ENCODE assay signal across 8 cellular contexts in the genomic region with DNA sequence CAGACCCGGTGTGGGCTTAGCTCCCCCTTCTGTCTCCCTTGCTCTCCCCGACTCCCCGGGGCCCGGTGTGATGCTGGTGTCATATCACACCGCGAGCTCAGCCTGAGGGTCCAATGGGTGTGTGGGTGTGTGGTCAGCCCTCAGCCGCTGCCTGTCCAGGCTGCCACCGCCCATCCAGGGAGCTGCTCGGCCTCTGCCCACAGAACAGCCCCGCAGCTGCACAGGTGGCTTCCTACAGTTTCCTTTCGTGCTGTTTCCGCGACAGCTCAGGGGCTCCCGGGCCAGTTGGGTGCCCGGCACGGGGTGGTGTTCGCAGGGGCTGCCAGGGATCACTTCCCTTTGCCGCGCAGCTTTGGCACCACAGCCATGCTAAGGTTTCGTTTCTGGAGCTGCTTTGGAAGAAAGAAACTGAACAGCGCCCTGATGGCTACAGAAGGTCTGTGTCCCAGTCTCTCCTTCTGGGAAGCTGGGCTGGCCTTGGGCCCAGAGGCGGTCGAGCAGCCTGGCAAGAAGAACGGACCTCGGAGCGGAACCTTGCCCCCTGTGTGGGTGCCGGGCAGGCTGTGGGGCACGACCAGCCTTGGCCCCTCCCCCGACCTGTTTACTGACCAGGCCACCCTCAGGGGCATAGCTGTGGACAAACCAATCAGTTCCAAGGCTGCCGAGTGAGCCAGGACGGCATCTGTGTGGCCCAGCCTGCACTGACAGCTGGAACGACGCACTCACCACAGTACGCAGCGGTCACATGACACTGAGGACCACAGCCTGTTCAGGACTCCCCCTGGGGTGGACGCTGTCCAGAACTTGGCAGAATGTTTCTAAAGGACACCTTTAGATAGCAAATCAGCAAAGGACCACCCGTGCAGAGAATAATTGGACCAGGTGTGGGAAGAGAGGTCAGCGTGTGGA. TPM values are rescaled to one million over a fixed set of nuclear protein-coding genes. Genes with fewer than 3 reads are reported as not detected.
DNase-seq lines count a peak whose midpoint lies in the region; ATAC-seq, FAIRE-seq and TF ChIP-seq lines count a peak whose summit lies in the region.

No MANE protein-coding gene starts in this region.

- no peak for DNase-seq in activated T-cell treated with anti-CD3 and anti-CD28 coated beads, Interleukin-2, amount 50 U/mL, for 4 hours
- DNase-seq in right cardiac atrium (peak; percentile 76 to 87 (median 87)), small intestine (no peak), HUDEP-2 (lab: John Stamatoyannopoulos, UW; ENCODE audit: unreplicated experiment in 76 of 76) (no peak)

- WGBS in right cardiac atrium, result 32% methylated on average over 38 of the region's 38 CpGs
- 47 to 49% (median 48%) methylated on average over 33 to 38 of the region's 38 CpGs for WGBS in small intestine, 3 donors

- no peak for ATAC-seq in activated T-cell treated with anti-CD3 and anti-CD28 coated beads, Interleukin-2, amount 50 U/mL, for 4 hours
- ATAC-seq in right cardiac atrium (peak in 1 of 2 donors; percentile 1), GM18907 (IDR thresholded peaks at IDR 0.05; ENCODE audit: unreplicated experiment) (no peak), HG02759 (IDR thresholded peaks at IDR 0.05; ENCODE audit: unreplicated experiment) (no peak), GM19035 (IDR thresholded peaks at IDR 0.05; ENCODE audit: unreplicated experiment) (no peak)

- peaks cover 16% of the 10 kb centered on the region for H3K36me3 Mint-ChIP-seq in activated T-cell treated with anti-CD3 and anti-CD28 coated beads, Interleukin-2, amount 50 U/mL, for 4 hours (ENCODE audit: insufficient read depth)

- intact Hi-C loops in right cardiac atrium (cut with DNase I), result no loop called here

- no peaks in the 10 kb centered on the region for H3K9me3 ChIP-seq in right cardiac atrium (ENCODE audit: control insufficient read depth, low read length)
- no peaks in the 10 kb centered on the region for H3K9me3 ChIP-seq in small intestine (ENCODE audit: control insufficient read depth, low read depth)

- H3K4me3 Mint-ChIP-seq in activated T-cell treated with anti-CD3 and anti-CD28 coated beads, Interleukin-2, amount 50 U/mL, for 4 hours, result peak overlapping the region; percentile 45

- FAIRE-seq in small intestine (lab: Jason Lieb, UNC), result no peak

- H3K4me1 ChIP-seq in right cardiac atrium (ENCODE audit: control insufficient read depth, insufficient read depth, low read length), result peaks cover 18% of the 10 kb centered on the region
- peaks cover 5 to 8% of the 10 kb centered on the region in 2 donors for H3K4me1 ChIP-seq in small intestine (ENCODE audit: control insufficient read depth in 2 of 2, insufficient read depth in 1 of 2, low read depth in 1 of 2, low read length in 1 of 2)

- H3K27ac ChIP-seq in right cardiac atrium (ENCODE audit: low read length) (peak overlapping the region; percentile 55), small intestine (ENCODE audit: low read depth in 1 of 2, low read length in 1 of 2) (peak overlapping the region; percentile 72 to 87)

- H3K27me3 Mint-ChIP-seq in activated T-cell treated with anti-CD3 and anti-CD28 coated beads, Interleukin-2, amount 50 U/mL, for 4 hours (ENCODE audit: low read depth), result no peaks in the 10 kb centered on the region

- peak; percentile 16 for TF ChIP-seq POLR2A in GM19193 (IDR thresholded peaks at IDR 0.05; ENCODE audit: extremely low read depth, insufficient read depth, insufficient read length)

- peaks cover 14 to 15% of the 10 kb centered on the region in 2 donors for H3K36me3 ChIP-seq in small intestine (ENCODE audit: control insufficient read depth in 2 of 2, insufficient read depth in 2 of 2, low read length in 2 of 2)

- H3K4me1 Mint-ChIP-seq in activated T-cell treated with anti-CD3 and anti-CD28 coated beads, Interleukin-2, amount 50 U/mL, for 4 hours (ENCODE audit: low read depth), result peaks cover 42% of the 10 kb centered on the region

- no peaks in the 10 kb centered on the region for H3K9me3 Mint-ChIP-seq in activated T-cell treated with anti-CD3 and anti-CD28 coated beads, Interleukin-2, amount 50 U/mL, for 4 hours

- H3K4me3 ChIP-seq in right cardiac atrium (ENCODE audit: low read length) (no peak overlapping the region), small intestine (ENCODE audit: low read depth in 1 of 2, low read length in 2 of 2) (no peak overlapping the region)

- H3K27me3 ChIP-seq in right cardiac atrium (ENCODE audit: control insufficient read depth, insufficient read depth), result no peaks in the 10 kb centered on the region
- no peaks in the 10 kb centered on the region for H3K27me3 ChIP-seq in small intestine (ENCODE audit: control insufficient read depth in 2 of 2, insufficient read depth in 2 of 2, low read length in 2 of 2)

RNA-seq across cellular contexts. Expression of a gene that starts 7.0 kb away (rescaled TPM):
- 100 to 1,000 TPM; 426 to 498 (median 461) TPM for total RNA-seq in activated T-cell treated with anti-CD3 and anti-CD28 coated beads, Interleukin-2, amount 50 U/mL, for 4 hours
- total RNA-seq in right cardiac atrium, result 10 to 100 TPM; 39.9 to 55.8 (median 49.9) TPM
- polyA plus RNA-seq in right cardiac atrium, result 39.0 TPM
- polyA plus RNA-seq in small intestine, result 10 to 100 TPM; 35.7 to 72.2 (median 49.4) TPM

RNA-seq across cellular contexts. Expression of a gene that starts 45.0 kb away (rescaled TPM):
- under 1 TPM; 0.08 to 0.24 (median 0.13) TPM for total RNA-seq in activated T-cell treated with anti-CD3 and anti-CD28 coated beads, Interleukin-2, amount 50 U/mL, for 4 hours
- under 1 TPM in 1 of 4 donors, not detected in 3; 0.06 TPM for total RNA-seq in right cardiac atrium
- polyA plus RNA-seq in right cardiac atrium (not detected), small intestine (under 1 TPM in 2 of 3 donors, not detected in 1; 0.27 to 0.49 TPM)

RNA-seq across cellular contexts. Expression of a gene that starts 49.2 kb away (rescaled TPM):
- total RNA-seq in activated T-cell treated with anti-CD3 and anti-CD28 coated beads, Interleukin-2, amount 50 U/mL, for 4 hours, result 10 to 100 TPM; 62.8 to 71.2 (median 64.2) TPM
- 10 to 100 TPM; 22.1 to 40.0 (median 26.8) TPM for total RNA-seq in right cardiac atrium
- polyA plus RNA-seq in right cardiac atrium (21.8 TPM), small intestine (100 to 1,000 TPM in 1 of 3 donors, 10 to 100 TPM in 2; 11.9 to 107 (median 20.8) TPM)

RNA-seq across cellular contexts. Expression of a gene that starts 49.3 kb away (rescaled TPM):
- 10 to 100 TPM; 13.5 to 18.6 (median 14.6) TPM for total RNA-seq in activated T-cell treated with anti-CD3 and anti-CD28 coated beads, Interleukin-2, amount 50 U/mL, for 4 hours
- total RNA-seq in right cardiac atrium, result 10 to 100 TPM; 13.2 to 19.7 (median 17.4) TPM
- polyA plus RNA-seq in right cardiac atrium (13.0 TPM), small intestine (10 to 100 TPM in 1 of 3 donors, 1 to 10 TPM in 2; 9.4 to 15.2 (median 9.5) TPM)

Comparison
In these comparisons a context has a peak if more than half of its experiments do, and no peak if none do; other contexts are left out.
1. DNase-seq: peak in right cardiac atrium (3 of 3); none in activated T-cell treated with anti-CD3 and anti-CD28 coated beads, Interleukin-2, amount 50 U/mL, for 4 hours (single experiment), small intestine (single experiment) and HUDEP-2 (0 of 76).
2. RNA of a gene that starts 7.0 kb away (total RNA-seq): 426 to 498 TPM in activated T-cell treated with anti-CD3 and anti-CD28 coated beads, Interleukin-2, amount 50 U/mL, for 4 hours; 39.9 to 55.8 TPM in right cardiac atrium; every median in the first group is over 4 times any median in the second.